In the genomic region with DNA sequence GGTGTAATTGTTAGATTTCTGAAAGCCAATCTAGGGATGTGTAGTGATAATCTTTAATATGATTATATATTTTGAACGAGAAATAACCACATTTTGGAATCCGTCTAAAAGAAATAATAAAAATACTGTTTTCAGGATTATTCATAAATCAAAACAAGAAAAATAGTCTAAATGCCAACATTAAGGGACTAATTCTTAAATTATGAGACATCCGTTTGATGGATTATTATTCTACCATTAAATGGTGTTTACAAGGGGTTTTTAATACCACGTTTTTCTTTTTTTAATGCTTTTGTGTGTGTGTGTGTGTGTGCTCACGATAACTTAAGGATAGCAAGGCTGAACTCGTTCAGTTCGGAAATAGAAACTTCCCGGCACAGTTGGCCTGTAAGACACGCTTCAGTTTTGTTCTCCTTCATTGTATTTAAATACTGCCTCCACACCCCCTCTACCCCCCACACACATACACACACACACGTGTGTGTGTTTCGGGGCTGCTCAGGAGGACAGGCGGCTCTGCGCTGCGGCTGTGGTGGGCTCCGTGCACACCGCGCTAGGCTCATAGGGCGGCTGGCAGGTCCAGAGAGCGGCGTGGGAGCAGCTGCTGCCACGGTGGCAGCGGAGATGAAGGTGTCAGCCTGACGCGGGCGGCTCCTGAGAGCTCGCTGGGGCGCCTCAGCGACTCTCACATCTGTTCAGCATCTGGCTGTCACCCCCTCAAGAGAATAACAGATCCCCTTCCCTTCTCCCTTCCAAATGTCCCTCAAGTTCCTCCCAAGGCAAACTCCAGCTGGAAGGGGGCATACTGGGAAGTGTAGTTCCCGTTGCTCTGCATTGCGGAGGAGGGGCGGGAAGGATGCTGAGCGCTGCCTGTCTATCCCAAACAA, we compare ENCODE assay signal across 8 cellular contexts. TPM values are rescaled to one million over a fixed set of nuclear protein-coding genes. Genes with fewer than 3 reads are reported as not detected.
DNase-seq lines count a peak whose midpoint lies in the region; ATAC-seq and FAIRE-seq lines count a peak whose summit lies in the region.

No MANE protein-coding gene starts in this region.

- no peak for ATAC-seq in GM19328 (IDR thresholded peaks at IDR 0.05; ENCODE audit: unreplicated experiment)

- H2AFZ ChIP-seq in neuronal stem cell (ENCODE audit: low read length): peak overlapping the region; percentile 79

- no peak overlapping the region for H3K9ac ChIP-seq in neuronal stem cell (ENCODE audit: low read depth, low read length, poor library complexity)

- H3K36me3 ChIP-seq in esophagus (ENCODE audit: control insufficient read depth in 2 of 2, insufficient read depth in 2 of 2, low read length in 1 of 2) (no peaks in the 10 kb centered on the region), neuronal stem cell (replicated peaks in 1 of 2; ENCODE audit: control insufficient read depth in 2 of 2, insufficient read depth in 2 of 2, low read length in 2 of 2) (no peaks in the 10 kb centered on the region)

- H4K91ac ChIP-seq in neuronal stem cell (ENCODE audit: low read depth, low read length, poor library complexity): no peak overlapping the region

- no peaks in the 10 kb centered on the region for H3K79me1 ChIP-seq in neuronal stem cell (ENCODE audit: low read depth, low read length)

- H3K4me3 ChIP-seq in esophagus (ENCODE audit: low read depth in 1 of 2, low read length in 2 of 2) (peak overlapping the region; percentile 11 to 40), neuronal stem cell (ENCODE audit: low read length in 2 of 2) (peak overlapping the region; percentile 24 to 73)

- no peak for FAIRE-seq in RCC 7860 (lab: Jason Lieb, UNC)

- no peak overlapping the region for H2BK120ac ChIP-seq in neuronal stem cell (ENCODE audit: low read depth, low read length)

- H3K4me2 ChIP-seq in neuronal stem cell (ENCODE audit: insufficient read depth, low read length, poor library complexity, severe bottlenecking): peak overlapping the region; percentile 59

- WGBS in esophagus, 2 donors: 7 to 8% methylated on average over 31 to 32 of the region's 32 CpGs
- WGBS in neuronal stem cell (ENCODE audit: extremely low coverage in 2 of 2, insufficient read length in 2 of 2, insufficient replicate concordance in 1 of 2), 2 donors: no CpG with 5 or more reads among the region's 32 CpGs

- H2BK5ac ChIP-seq in neuronal stem cell (ENCODE audit: low read length): no peak overlapping the region

- no peak overlapping the region for H2BK12ac ChIP-seq in neuronal stem cell (ENCODE audit: low read length)

- no peak overlapping the region for H2BK15ac ChIP-seq in neuronal stem cell (ENCODE audit: low read length)

- peak overlapping the region; percentile 32 for H3K18ac ChIP-seq in neuronal stem cell (ENCODE audit: low read length)

- H3K27me3 ChIP-seq in esophagus (ENCODE audit: control insufficient read depth in 1 of 2, insufficient read depth in 2 of 2, low read length in 2 of 2): peaks cover 0 to 14% of the 10 kb centered on the region in 2 donors
- H3K27me3 ChIP-seq in neuronal stem cell (ENCODE audit: control insufficient read depth in 3 of 3, insufficient read depth in 3 of 3, low read depth in 1 of 3, low read length in 3 of 3): peaks cover 0 to 71% (median 8%) of the 10 kb centered on the region in 3 experiments

- no peak overlapping the region for H2AK5ac ChIP-seq in neuronal stem cell (ENCODE audit: low read depth, low read length)

- H3K4me1 ChIP-seq in esophagus (ENCODE audit: control insufficient read depth in 2 of 2, insufficient read depth in 2 of 2, low read length in 1 of 2): peaks cover 2 to 5% of the 10 kb centered on the region in 2 donors
- H3K4me1 ChIP-seq in neuronal stem cell (ENCODE audit: control insufficient read depth in 2 of 2, insufficient read depth in 1 of 2, low read depth in 1 of 2, low read length in 2 of 2): peaks cover 0 to 2% of the 10 kb centered on the region in 2 donors

- no peak overlapping the region for H3K23ac ChIP-seq in neuronal stem cell (ENCODE audit: low read depth, low read length, poor library complexity)

- H3K14ac ChIP-seq in neuronal stem cell (ENCODE audit: low read length): no peak overlapping the region

- no peak overlapping the region for H4K8ac ChIP-seq in neuronal stem cell (ENCODE audit: low read depth, low read length)

- no peak overlapping the region for H3K4ac ChIP-seq in neuronal stem cell (ENCODE audit: low read length)

- H3K27ac ChIP-seq in esophagus (ENCODE audit: low read depth in 2 of 2, low read length in 1 of 2): no peak overlapping the region
- H3K27ac ChIP-seq in neuronal stem cell (replicated peaks; ENCODE audit: low read length): no peak overlapping the region

- peaks cover 0 to 3% of the 10 kb centered on the region in 2 donors for H3K9me3 ChIP-seq in esophagus (ENCODE audit: control insufficient read depth in 2 of 2, insufficient read depth in 1 of 2, low read depth in 1 of 2, low read length in 1 of 2)
- H3K9me3 ChIP-seq in neuronal stem cell (replicated peaks in 1 of 2; ENCODE audit: control insufficient read depth in 2 of 2, insufficient read depth in 1 of 2, low read depth in 1 of 2, low read length in 2 of 2): no peaks in the 10 kb centered on the region

- DNase-seq in NCI-H82 (lab: John Stamatoyannopoulos, UW): peak; percentile 78
- DNase-seq in NCI-H82 treated with DMSO at 0.1 percent for 48 hours (lab: John Stamatoyannopoulos, UW; ENCODE audit: unreplicated experiment): no peak
- peak; percentile 46 for DNase-seq in activated CD4-positive, alpha-beta T cell treated with anti-CD3 and anti-CD28 coated beads for 48 hours
- DNase-seq in neuronal stem cell (ENCODE audit: low spot score): peak; percentile 45
- no peak for DNase-seq in occipital lobe (lab: John Stamatoyannopoulos, UW)
- DNase-seq in RCC 7860 (ENCODE audit: low spot score): no peak

RNA-seq across cellular contexts. Expression of a gene that starts 23.0 kb away (rescaled TPM):
- 10 to 100 TPM; 45.5 to 51.7 TPM for polyA plus RNA-seq in esophagus
- polyA plus RNA-seq in neuronal stem cell (2013, experiment 1 of 2): 488 TPM
- polyA plus RNA-seq in neuronal stem cell (2013, experiment 2 of 2): 480 TPM
- 109 TPM for total RNA-seq in occipital lobe

Comparison
In these comparisons a context has a peak if more than half of its experiments do, and no peak if none do; other contexts are left out.
1. DNase-seq: peak in NCI-H82 (single experiment), activated CD4-positive, alpha-beta T cell treated with anti-CD3 and anti-CD28 coated beads for 48 hours (single experiment) and neuronal stem cell (single experiment); none in NCI-H82 treated with DMSO at 0.1 percent for 48 hours (single experiment), occipital lobe (single experiment) and RCC 7860 (single experiment).